Comparison of ENCODE assay signal across 24 cellular contexts in genomic region chr3:69511361-69511760, GRCh38.
"Had no signal": no experiment of that assay in that cellular context is flagged by ENCODE, and none has a peak within 500 bp of the region (broad histone marks: within the 10 kb centered on the region; RNA-seq: fewer than 3 reads in every experiment).

No MANE protein-coding gene starts in this region.

- H3K9me3 ChIP-seq: colonic mucosa, esophagus muscularis mucosa, neutrophil, pancreas, right lobe of liver, thyroid gland, vagina had no signal

- DNase-seq: colonic mucosa; effector memory CD4-positive, alpha-beta T cell; glutamatergic neuron; hypothalamus; immature natural killer cell; islet precursor cell; naive B cell; pancreas; retina; right lobe of liver; stimulated activated CD4-positive, alpha-beta T cell treated with anti-CD3 and anti-CD28 coated beads, Interleukin-12 subunit alpha, Interleukin-12 subunit beta, amount 100 ng/mL, for 4 hours; stimulated activated CD4-positive, alpha-beta T cell treated with anti-CD3 and anti-CD28 coated beads, Interleukin-1b, Interleukin-23, amount 100 ng/mL, for 48 hours; stimulated activated CD4-positive, alpha-beta T cell treated with anti-CD3 and anti-CD28 coated beads, Interleukin-4, amount 100 ng/mL, for 1 hour; stimulated activated CD8-positive, alpha-beta memory T cell treated with anti-CD3 and anti-CD28 coated beads, Interleukin-4, amount 100 ng/mL, for 48 hours; stimulated activated naive CD4-positive, alpha-beta T cell; stimulated activated naive CD8-positive, alpha-beta T cell treated with anti-CD3 and anti-CD28 coated beads, Interleukin-15, amount 100 ng/mL, for 72 hours; thyroid gland; trophoblast cell had no signal

- H3K27me3 ChIP-seq: colonic mucosa, esophagus muscularis mucosa, neutrophil, pancreas, right lobe of liver, thyroid gland, vagina had no signal

- H3K36me3 ChIP-seq: colonic mucosa, esophagus muscularis mucosa, neutrophil, pancreas, right lobe of liver, thyroid gland, vagina had no signal

- H3K27ac ChIP-seq: colonic mucosa, esophagus muscularis mucosa, neutrophil, pancreas, right lobe of liver, thyroid gland, vagina had no signal

- H3K4me3 ChIP-seq: colonic mucosa, esophagus muscularis mucosa, lung, pancreas, right lobe of liver, smooth muscle cell, thyroid gland, vagina had no signal

- ATAC-seq: natural killer cell treated with Interleukin-12 subunit alpha and Interleukin-12 subunit beta and Interleukin-15 and Interleukin-18, amount 100 ng/mL, for 72 hours; pancreas; right lobe of liver; stimulated activated naive CD8-positive, alpha-beta T cell treated with anti-CD3 and anti-CD28 coated beads, Interleukin-15, amount 100 ng/mL, for 72 hours had no signal

- H3K4me1 ChIP-seq: colonic mucosa, pancreas, right lobe of liver, vagina had no signal
